Comparison of ENCODE assay signal across 1 cellular context in genomic region chr6:35419961-35420360, GRCh38.
TF ChIP-seq lines count a peak whose summit lies in the region.

No MANE protein-coding gene starts in this region.

TF ChIP-seq in HepG2, 621 proteins besides CTCF, POLR2A, EP300 and RAD21:
- TF ChIP-seq PTBP1 (IDR thresholded peaks at IDR 0.05; ENCODE audit: low read depth, low read length, poor library complexity, severe bottlenecking) (peak; percentile 48), ZNF687 (CRISPR knock-in tag; IDR thresholded peaks at IDR 0.05) (peak; percentile 11; the same call in 1 of the 2 replicates), ZBTB21 (CRISPR knock-in tag; IDR thresholded peaks at IDR 0.05) (no peak)
- TF ChIP-seq, protein P1, sequence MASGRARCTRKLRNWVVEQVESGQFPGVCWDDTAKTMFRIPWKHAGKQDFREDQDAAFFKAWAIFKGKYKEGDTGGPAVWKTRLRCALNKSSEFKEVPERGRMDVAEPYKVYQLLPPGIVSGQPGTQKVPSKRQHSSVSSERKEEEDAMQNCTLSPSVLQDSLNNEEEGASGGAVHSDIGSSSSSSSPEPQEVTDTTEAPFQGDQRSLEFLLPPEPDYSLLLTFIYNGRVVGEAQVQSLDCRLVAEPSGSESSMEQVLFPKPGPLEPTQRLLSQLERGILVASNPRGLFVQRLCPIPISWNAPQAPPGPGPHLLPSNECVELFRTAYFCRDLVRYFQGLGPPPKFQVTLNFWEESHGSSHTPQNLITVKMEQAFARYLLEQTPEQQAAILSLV (CRISPR knock-in tag; IDR thresholded peaks at IDR 0.05; ENCODE audit: borderline replicate concordance) = 0 out of 2 replicates have a peak, but pooled peaks have one; percentile 31
TF ChIP-seq in HepG2: peak in this region for 3.
